Comparison of ENCODE assay signal across 1 cellular context in the genomic region with DNA sequence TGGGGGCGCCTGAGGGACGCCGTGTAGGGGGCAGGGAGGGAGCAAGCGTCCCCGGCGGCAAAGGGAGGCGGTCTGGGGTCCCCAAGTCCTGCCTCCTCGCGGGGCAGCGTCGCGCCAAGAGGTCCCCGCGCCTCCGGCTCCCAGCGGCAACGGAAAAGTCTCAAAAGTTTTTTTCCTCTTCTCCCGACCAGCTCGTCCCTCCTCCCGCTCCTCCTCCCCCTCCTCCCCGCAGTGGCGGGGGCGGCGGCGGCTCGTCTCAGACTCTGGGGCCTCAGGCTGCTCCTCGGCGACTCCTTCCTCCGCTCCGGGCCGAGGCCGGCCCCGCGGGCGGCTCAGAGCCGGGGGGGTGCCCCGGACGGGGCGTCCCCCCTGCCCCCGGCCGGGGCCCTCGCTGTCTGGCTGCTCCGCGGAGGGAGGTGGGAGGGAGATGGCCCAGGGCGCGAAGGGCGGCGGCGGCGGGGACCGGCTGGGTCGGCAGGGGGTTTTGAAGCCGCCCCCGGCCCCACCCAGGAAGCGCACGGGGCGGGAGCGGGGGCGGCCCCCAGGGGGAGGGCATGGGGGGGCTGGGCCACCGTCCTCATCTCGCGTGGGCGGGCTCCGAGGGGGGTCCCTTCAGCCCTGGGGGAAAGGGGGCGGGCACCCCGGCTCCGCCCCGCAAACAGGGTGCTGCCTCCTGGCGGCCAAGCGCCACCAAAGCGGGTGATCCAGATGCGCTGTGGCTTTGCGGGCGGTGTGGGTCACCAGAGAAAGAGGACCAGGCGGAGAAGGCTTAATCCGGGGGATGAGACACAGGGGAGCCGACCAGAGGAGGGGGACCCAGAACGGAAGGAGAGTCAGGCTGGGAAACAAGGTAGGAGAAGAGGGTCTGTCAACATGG.
TF ChIP-seq lines count a peak whose summit lies in the region.

A gene (minus strand): TSS at position 457 of the 877 bp plus-strand sequence. CDS start 878 bp downstream, outside the sequence.

TF ChIP-seq in WTC11, 78 proteins besides CTCF, POLR2A, EP300 and RAD21 (continued from another document):
- TF ChIP-seq, protein P1, sequence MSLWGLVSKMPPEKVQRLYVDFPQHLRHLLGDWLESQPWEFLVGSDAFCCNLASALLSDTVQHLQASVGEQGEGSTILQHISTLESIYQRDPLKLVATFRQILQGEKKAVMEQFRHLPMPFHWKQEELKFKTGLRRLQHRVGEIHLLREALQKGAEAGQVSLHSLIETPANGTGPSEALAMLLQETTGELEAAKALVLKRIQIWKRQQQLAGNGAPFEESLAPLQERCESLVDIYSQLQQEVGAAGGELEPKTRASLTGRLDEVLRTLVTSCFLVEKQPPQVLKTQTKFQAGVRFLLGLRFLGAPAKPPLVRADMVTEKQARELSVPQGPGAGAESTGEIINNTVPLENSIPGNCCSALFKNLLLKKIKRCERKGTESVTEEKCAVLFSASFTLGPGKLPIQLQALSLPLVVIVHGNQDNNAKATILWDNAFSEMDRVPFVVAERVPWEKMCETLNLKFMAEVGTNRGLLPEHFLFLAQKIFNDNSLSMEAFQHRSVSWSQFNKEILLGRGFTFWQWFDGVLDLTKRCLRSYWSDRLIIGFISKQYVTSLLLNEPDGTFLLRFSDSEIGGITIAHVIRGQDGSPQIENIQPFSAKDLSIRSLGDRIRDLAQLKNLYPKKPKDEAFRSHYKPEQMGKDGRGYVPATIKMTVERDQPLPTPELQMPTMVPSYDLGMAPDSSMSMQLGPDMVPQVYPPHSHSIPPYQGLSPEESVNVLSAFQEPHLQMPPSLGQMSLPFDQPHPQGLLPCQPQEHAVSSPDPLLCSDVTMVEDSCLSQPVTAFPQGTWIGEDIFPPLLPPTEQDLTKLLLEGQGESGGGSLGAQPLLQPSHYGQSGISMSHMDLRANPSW (CRISPR knock-in tag; conservative IDR thresholded peaks at IDR 0.05; ENCODE audit: low read depth): no peak
- TF ChIP-seq ZNF317 (CRISPR knock-in tag; IDR thresholded peaks at IDR 0.05; ENCODE audit: borderline replicate concordance, low read depth): no peak
- TF ChIP-seq, protein P2, sequence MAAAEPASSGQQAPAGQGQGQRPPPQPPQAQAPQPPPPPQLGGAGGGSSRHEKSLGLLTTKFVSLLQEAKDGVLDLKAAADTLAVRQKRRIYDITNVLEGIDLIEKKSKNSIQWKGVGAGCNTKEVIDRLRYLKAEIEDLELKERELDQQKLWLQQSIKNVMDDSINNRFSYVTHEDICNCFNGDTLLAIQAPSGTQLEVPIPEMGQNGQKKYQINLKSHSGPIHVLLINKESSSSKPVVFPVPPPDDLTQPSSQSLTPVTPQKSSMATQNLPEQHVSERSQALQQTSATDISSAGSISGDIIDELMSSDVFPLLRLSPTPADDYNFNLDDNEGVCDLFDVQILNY (CRISPR knock-in tag; IDR thresholded peaks at IDR 0.05): 0 out of 2 replicates have a peak, but pooled peaks have one; percentile 37
- peak; percentile 79 for TF ChIP-seq SP1 (CRISPR knock-in tag; conservative IDR thresholded peaks at IDR 0.05)
TF ChIP-seq in WTC11: peak in this region for 4.
